8 cellular contexts compared by ENCODE assay signal in genomic region chr11:46348566-46348981, GRCh38. TPM values are rescaled to one million over a fixed set of nuclear protein-coding genes. Genes with fewer than 3 reads are reported as not detected.
DNase-seq lines count a peak whose midpoint lies in the region; ATAC-seq and TF ChIP-seq lines count a peak whose summit lies in the region.

No MANE protein-coding gene starts in this region.

- H3K27ac ChIP-seq in CD4-positive, CD25-positive, alpha-beta regulatory T cell (ENCODE audit: insufficient read depth, low read length, poor library complexity, severe bottlenecking) = peak overlapping the region; percentile 73
- H3K27ac ChIP-seq in Peyer's patch (peak overlapping the region; percentile 79 to 85 (median 82)), ectodermal cell (ENCODE audit: insufficient read depth, low read depth, low read length, poor library complexity, severe bottlenecking) (no peak overlapping the region)

- peaks cover 80% of the 10 kb centered on the region for H3K4me1 ChIP-seq in CD4-positive, CD25-positive, alpha-beta regulatory T cell (ENCODE audit: control insufficient read depth, insufficient read depth, low read length, poor library complexity, severe bottlenecking)
- H3K4me1 ChIP-seq in Peyer's patch (peaks cover 3 to 60% (median 26%) of the 10 kb centered on the region in 4 donors), ectodermal cell (ENCODE audit: control insufficient read depth, insufficient read depth, low read length) (peaks cover 29% of the 10 kb centered on the region)

- H3K27ac Mint-ChIP-seq in CD4-positive, CD25-positive, alpha-beta regulatory T cell = peak overlapping the region; percentile 88 to 97 (median 92)
- no peak overlapping the region for H3K27ac Mint-ChIP-seq in neural crest cell (ENCODE audit: unreplicated experiment)

- peaks cover 13% of the 10 kb centered on the region for H3K36me3 Mint-ChIP-seq in CD4-positive, CD25-positive, alpha-beta regulatory T cell
- H3K36me3 Mint-ChIP-seq in neural crest cell (ENCODE audit: low read depth) = no peaks in the 10 kb centered on the region

- peaks cover 0 to 2% (median 0%) of the 10 kb centered on the region in 7 donors for H3K9me3 Mint-ChIP-seq in CD4-positive, CD25-positive, alpha-beta regulatory T cell
- no peaks in the 10 kb centered on the region for H3K9me3 Mint-ChIP-seq in neural crest cell

- DNase-seq in CD4-positive, CD25-positive, alpha-beta regulatory T cell = no peak
- DNase-seq in Peyer's patch (peak in 2 of 3 donors; percentile 85 to 86), neural crest cell (ENCODE audit: low read depth, low spot score) (no peak), Kasumi-1 (lab: John Stamatoyannopoulos, UW) (no peak), AG08395 (ENCODE audit: low spot score) (no peak), NCI-H1436 (lab: John Stamatoyannopoulos, UW) (no peak)

- no peak for ATAC-seq in CD4-positive, CD25-positive, alpha-beta regulatory T cell (ENCODE audit: low read depth in 2 of 2)
- no peak for ATAC-seq in HG02610 (IDR thresholded peaks at IDR 0.05; ENCODE audit: unreplicated experiment)

- H3K4me3 ChIP-seq in CD4-positive, CD25-positive, alpha-beta regulatory T cell (ENCODE audit: low read depth, low read length) = peak overlapping the region; percentile 92
- peak overlapping the region; percentile 74 to 95 (median 84) for H3K4me3 ChIP-seq in Peyer's patch
- peak overlapping the region; percentile 82 for H3K4me3 ChIP-seq in ectodermal cell (ENCODE audit: insufficient read depth, low read depth, low read length)

- no peaks in the 10 kb centered on the region for H3K9me3 ChIP-seq in CD4-positive, CD25-positive, alpha-beta regulatory T cell (ENCODE audit: control insufficient read depth in 2 of 2, low read length in 2 of 2)
- no peaks in the 10 kb centered on the region for H3K9me3 ChIP-seq in Peyer's patch
- no peaks in the 10 kb centered on the region for H3K9me3 ChIP-seq in ectodermal cell (ENCODE audit: control insufficient read depth, low read length)

- peak; percentile 85 to 90 for TF ChIP-seq POLR2A in Peyer's patch (IDR thresholded peaks at IDR 0.05)

- peaks cover 9% of the 10 kb centered on the region for H3K36me3 ChIP-seq in CD4-positive, CD25-positive, alpha-beta regulatory T cell (ENCODE audit: control insufficient read depth, insufficient read depth, low read length)
- no peaks in the 10 kb centered on the region for H3K36me3 ChIP-seq in Peyer's patch
- no peaks in the 10 kb centered on the region for H3K36me3 ChIP-seq in ectodermal cell (ENCODE audit: control insufficient read depth, insufficient read depth, low read length)

- peaks cover 17% of the 10 kb centered on the region for H3K27me3 Mint-ChIP-seq in CD4-positive, CD25-positive, alpha-beta regulatory T cell
- H3K27me3 Mint-ChIP-seq in neural crest cell (ENCODE audit: low read depth) = peaks cover 10% of the 10 kb centered on the region

- peaks cover 7 to 83% (median 54%) of the 10 kb centered on the region in 4 donors for H3K4me1 Mint-ChIP-seq in CD4-positive, CD25-positive, alpha-beta regulatory T cell
- peaks cover 42% of the 10 kb centered on the region for H3K4me1 Mint-ChIP-seq in neural crest cell

- TF ChIP-seq CTCF in Peyer's patch (IDR thresholded peaks at IDR 0.05) (peak in 1 of 6 experiments; percentile 10), neural crest cell (conservative IDR thresholded peaks at IDR 0.05) (no peak)

- WGBS in ectodermal cell, 2 experiments = 69 to 74% methylated on average over 9 of the region's 9 CpGs

- peak overlapping the region; percentile 92 to 99 (median 96) for H3K4me3 Mint-ChIP-seq in CD4-positive, CD25-positive, alpha-beta regulatory T cell
- H3K4me3 Mint-ChIP-seq in neural crest cell = peak overlapping the region; percentile 90

- H3K27me3 ChIP-seq in CD4-positive, CD25-positive, alpha-beta regulatory T cell (ENCODE audit: control insufficient read depth, insufficient read depth, low read length) = no peaks in the 10 kb centered on the region
- H3K27me3 ChIP-seq in Peyer's patch = no peaks in the 10 kb centered on the region
- peaks cover 9% of the 10 kb centered on the region for H3K27me3 ChIP-seq in ectodermal cell (ENCODE audit: control insufficient read depth, insufficient read depth, low read length, poor library complexity, severe bottlenecking)

RNA-seq across cellular contexts. Expression of gene DGKZ, which starts 1.3 kb away (rescaled TPM):
- 234 TPM for total RNA-seq in CD4-positive, CD25-positive, alpha-beta regulatory T cell
- 10 to 100 TPM; 36.6 to 48.6 (median 44.8) TPM for polyA plus RNA-seq in CD4-positive, CD25-positive, alpha-beta regulatory T cell
- total RNA-seq in Peyer's patch (100 to 1,000 TPM; 104 to 270 (median 200) TPM), neural crest cell (54.4 and 60.1 TPM in 2 replicates)
- 63.3 TPM for polyA plus RNA-seq in ectodermal cell (2013, experiment 1 of 4)
- 58.2 TPM for polyA plus RNA-seq in ectodermal cell (2013, experiment 2 of 4)
- polyA plus RNA-seq in ectodermal cell (2013, experiment 3 of 4) = 50.1 TPM
- 49.5 TPM for polyA plus RNA-seq in ectodermal cell (2013, experiment 4 of 4)

RNA-seq across cellular contexts. Expression of gene MDK, which starts 32.9 kb away (rescaled TPM):
- 6.1 TPM for total RNA-seq in CD4-positive, CD25-positive, alpha-beta regulatory T cell
- not detected for polyA plus RNA-seq in CD4-positive, CD25-positive, alpha-beta regulatory T cell
- 100 to 1,000 TPM in 3 of 4 donors, 10 to 100 TPM in 1; 22.3 to 340 (median 205) TPM for total RNA-seq in Peyer's patch
- 1,267 TPM for polyA plus RNA-seq in ectodermal cell (2013, experiment 1 of 4)
- polyA plus RNA-seq in ectodermal cell (2013, experiment 2 of 4) = 1,149 TPM
- polyA plus RNA-seq in ectodermal cell (2013, experiment 3 of 4) = 1,440 TPM
- 1,571 TPM for polyA plus RNA-seq in ectodermal cell (2013, experiment 4 of 4)
- 781 and 821 TPM in 2 replicates for total RNA-seq in neural crest cell

RNA-seq across cellular contexts. Expression of gene CHRM4, which starts 43.0 kb away (rescaled TPM):
- total RNA-seq in CD4-positive, CD25-positive, alpha-beta regulatory T cell = 2.8 TPM
- polyA plus RNA-seq in CD4-positive, CD25-positive, alpha-beta regulatory T cell = 1 to 10 TPM in 1 of 4 donors, under 1 TPM in 2, not detected in 1; 0.15 to 1.1 (median 0.84) TPM
- total RNA-seq in Peyer's patch (10 to 100 TPM; 11.5 to 16.5 (median 13.0) TPM), neural crest cell (0.37 and 0.39 TPM in 2 replicates)
- polyA plus RNA-seq in ectodermal cell (2013, experiment 1 of 4) = 1.6 TPM
- 3.8 TPM for polyA plus RNA-seq in ectodermal cell (2013, experiment 2 of 4)
- 1.2 TPM for polyA plus RNA-seq in ectodermal cell (2013, experiment 3 of 4)
- polyA plus RNA-seq in ectodermal cell (2013, experiment 4 of 4) = 1.7 TPM

Comparison
In these comparisons a context has a peak if more than half of its experiments do, and no peak if none do; other contexts are left out.
1. DNase-seq: peak in Peyer's patch (2 of 3); none in CD4-positive, CD25-positive, alpha-beta regulatory T cell (0 of 3), neural crest cell (single experiment), Kasumi-1 (0 of 2), AG08395 (single experiment) and NCI-H1436 (single experiment).
2. Peak in every context shown above with its lines, with median percentiles within 50 percentile points of each other: H3K4me3 ChIP-seq.